ENCODE assay signal across 25 cellular contexts in genomic region chr11:87970762-87971161, GRCh38.
"Had no signal": no experiment of that assay in that cellular context is flagged by ENCODE, and none has a peak within 500 bp of the region (broad histone marks: within the 10 kb centered on the region; RNA-seq: fewer than 3 reads in every experiment).

No MANE protein-coding gene starts in this region.

- H3K36me3 Mint-ChIP-seq: naive thymus-derived CD4-positive, alpha-beta T cell; natural killer cell treated with Interleukin-12 subunit alpha and Interleukin-12 subunit beta and Interleukin-15 and Interleukin-18, amount 100 ng/mL, for 72 hours; stimulated activated memory B cell treated with anti-CD40 and anti-IgM and Interleukin-4, amounts not matched to agents 10 μg/mL and 1 μg/mL and 100 μg/mL, for 72 hours; type B pancreatic cell had no signal

- H3K4me2 ChIP-seq: smooth muscle cell had no signal

- H3K4me3 ChIP-seq: lung, mucosa of descending colon, ovary, right atrium auricular region, right lobe of liver, smooth muscle cell, tibial nerve, uterus had no signal

- H3K36me3 ChIP-seq: ovary, right atrium auricular region, right lobe of liver, tibial nerve, uterus had no signal

- H3K27me3 Mint-ChIP-seq: progenitor cell of endocrine pancreas; stimulated activated memory B cell treated with anti-CD40 and anti-IgM and Interleukin-4, amounts not matched to agents 10 μg/mL and 1 μg/mL and 100 μg/mL, for 72 hours; stimulated activated naive CD8-positive, alpha-beta T cell treated with anti-CD3 and anti-CD28 coated beads, Interleukin-15, amount 100 ng/mL, for 72 hours had no signal

- H3K4me1 ChIP-seq: right atrium auricular region, right lobe of liver, uterus had no signal

- H3K27ac Mint-ChIP-seq: naive thymus-derived CD4-positive, alpha-beta T cell; natural killer cell treated with Interleukin-12 subunit alpha and Interleukin-12 subunit beta and Interleukin-15 and Interleukin-18, amount 100 ng/mL, for 72 hours; progenitor cell of endocrine pancreas; stimulated activated memory B cell treated with anti-CD40 and anti-IgM and Interleukin-4, amounts not matched to agents 10 μg/mL and 1 μg/mL and 100 μg/mL, for 72 hours; stimulated activated naive CD8-positive, alpha-beta T cell treated with anti-CD3 and anti-CD28 coated beads, Interleukin-15, amount 100 ng/mL, for 72 hours; type B pancreatic cell had no signal

- H3K9me3 Mint-ChIP-seq: naive thymus-derived CD4-positive, alpha-beta T cell; natural killer cell treated with Interleukin-12 subunit alpha and Interleukin-12 subunit beta and Interleukin-15 and Interleukin-18, amount 100 ng/mL, for 72 hours; neural crest cell; stimulated activated memory B cell treated with anti-CD40 and anti-IgM and Interleukin-4, amounts not matched to agents 10 μg/mL and 1 μg/mL and 100 μg/mL, for 72 hours; stimulated activated naive CD8-positive, alpha-beta T cell treated with anti-CD3 and anti-CD28 coated beads, Interleukin-15, amount 100 ng/mL, for 72 hours; type B pancreatic cell had no signal

- DNase-seq: hypothalamus; kidney glomerular epithelial cell; left cardiac atrium; midbrain; naive thymus-derived CD4-positive, alpha-beta T cell; ovary; right lobe of liver; stimulated activated CD4-positive, alpha-beta T cell treated with anti-CD3 and anti-CD28 coated beads, Interleukin-1b, Interleukin-23, amount 100 ng/mL, for 48 hours; stimulated activated CD4-positive, alpha-beta T cell treated with anti-CD3 and anti-CD28 coated beads, Interleukin-2, amount 100 ng/mL, for 48 hours; stimulated activated CD4-positive, alpha-beta T cell treated with anti-CD3 and anti-CD28 coated beads, Interleukin-4, amount 100 ng/mL, for 4 hours; stimulated activated CD8-positive, alpha-beta memory T cell treated with anti-CD3 and anti-CD28 coated beads, Interleukin-4, amount 100 ng/mL, for 48 hours; stimulated activated naive CD4-positive, alpha-beta T cell treated with Interleukin-2 at 50 U/mL for 16 hours; stimulated activated naive CD8-positive, alpha-beta T cell treated with anti-CD3 and anti-CD28 coated beads, Interleukin-15, amount 100 ng/mL, for 72 hours; substantia nigra; uterus had no signal

- H3K9me3 ChIP-seq: mucosa of descending colon, ovary, right atrium auricular region, right lobe of liver, tibial nerve, uterus had no signal

- H3K4me3 Mint-ChIP-seq: naive thymus-derived CD4-positive, alpha-beta T cell; natural killer cell treated with Interleukin-12 subunit alpha and Interleukin-12 subunit beta and Interleukin-15 and Interleukin-18, amount 100 ng/mL, for 72 hours; neural crest cell; stimulated activated memory B cell treated with anti-CD40 and anti-IgM and Interleukin-4, amounts not matched to agents 10 μg/mL and 1 μg/mL and 100 μg/mL, for 72 hours; stimulated activated naive CD8-positive, alpha-beta T cell treated with anti-CD3 and anti-CD28 coated beads, Interleukin-15, amount 100 ng/mL, for 72 hours; type B pancreatic cell had no signal

- H3K4me1 Mint-ChIP-seq: neural crest cell; stimulated activated memory B cell treated with anti-CD40 and anti-IgM and Interleukin-4, amounts not matched to agents 10 μg/mL and 1 μg/mL and 100 μg/mL, for 72 hours; stimulated activated naive CD8-positive, alpha-beta T cell treated with anti-CD3 and anti-CD28 coated beads, Interleukin-15, amount 100 ng/mL, for 72 hours had no signal

- H3K27ac ChIP-seq: ovary, right atrium auricular region, right lobe of liver, tibial nerve, uterus had no signal

- H3K27me3 ChIP-seq: ovary, right atrium auricular region, right lobe of liver, tibial nerve, uterus had no signal
